Comparison of ENCODE assay signal across 9 cellular contexts in genomic region chr6:83071023-83071422, GRCh38. TPM values are rescaled to one million over a fixed set of nuclear protein-coding genes. Genes with fewer than 3 reads are reported as not detected.
DNase-seq lines count a peak whose midpoint lies in the region; ATAC-seq lines count a peak whose summit lies in the region.
"Had no signal": no experiment of that assay in that cellular context is flagged by ENCODE, and none has a peak within 500 bp of the region (broad histone marks: within the 10 kb centered on the region; RNA-seq: fewer than 3 reads in every experiment).

No MANE protein-coding gene starts in this region.

- peak; percentile 59 for ATAC-seq in GM18511 (IDR thresholded peaks at IDR 0.05; ENCODE audit: unreplicated experiment)
- peak; percentile 47 for ATAC-seq in HG02759 (IDR thresholded peaks at IDR 0.05; ENCODE audit: unreplicated experiment)
- peak; percentile 21 for ATAC-seq in left colon
- ATAC-seq: HCT116 had no signal

- peak; percentile 44 for DNase-seq in NCI-H226
- DNase-seq in left colon: peak in 1 of 2 donors; percentile 15
- no peak for DNase-seq in islet precursor cell
- no peak for DNase-seq in effector CD8-positive, alpha-beta T cell (lab: John Stamatoyannopoulos, UW)
- DNase-seq in AG20443 (ENCODE audit: low spot score): no peak
- no peak for DNase-seq in NCI-H524 treated with DMSO at 0.1 percent for 48 hours (lab: John Stamatoyannopoulos, UW)

- intact Hi-C loops in left colon (cut with DNase I, micrococcal nuclease): no loop called here

RNA-seq across cellular contexts. Expression of gene DOP1A, which starts 3.6 kb away (rescaled TPM):
- total RNA-seq in left colon: 10 to 100 TPM; 30.8 to 34.5 TPM

RNA-seq across cellular contexts. Expression of gene UBE3D, which starts 5.4 kb away (rescaled TPM):
- total RNA-seq in left colon: 1 to 10 TPM; 3.3 to 5.0 TPM
